21 cellular contexts compared by ENCODE assay signal in the genomic region with DNA sequence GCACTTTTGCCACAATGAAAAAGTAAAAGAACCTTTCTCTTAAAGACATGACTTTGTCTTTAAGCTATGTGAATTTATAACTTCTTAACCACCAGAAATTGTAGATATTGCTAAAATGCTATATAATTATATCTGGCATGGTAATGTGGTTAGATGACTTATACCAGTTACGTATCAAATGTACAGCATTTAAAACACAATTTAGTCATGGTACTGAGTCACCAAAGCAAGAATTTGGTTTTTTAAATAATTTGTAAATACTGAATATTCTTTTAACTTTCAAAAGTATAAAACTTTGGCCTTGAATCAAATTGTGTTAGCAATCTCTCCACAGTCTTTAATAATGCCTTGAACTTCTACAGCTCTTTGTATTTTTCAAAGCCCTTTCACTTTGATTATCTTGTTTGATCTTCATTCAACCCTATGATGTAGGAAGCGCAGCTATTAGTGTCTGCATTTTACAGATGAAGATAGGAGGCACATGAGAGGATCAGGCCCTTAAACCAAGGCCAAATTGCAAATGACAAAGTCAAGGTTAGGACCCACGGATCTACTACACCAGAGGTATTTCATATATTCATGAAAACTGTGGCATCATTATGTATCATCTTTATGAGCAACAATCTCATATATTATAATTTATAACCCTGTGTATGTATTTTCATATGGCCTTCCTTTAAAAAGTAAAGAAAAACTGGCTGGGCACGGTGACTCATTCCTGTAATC. TPM values are rescaled to one million over a fixed set of nuclear protein-coding genes. Genes with fewer than 3 reads are reported as not detected.
A peak's percentile ranks its signal among the peaks of the same experiment; 100 is the strongest.
DNase-seq lines count a peak whose midpoint lies in the region; ATAC-seq and TF ChIP-seq lines count a peak whose summit lies in the region.
"Had no signal": no experiment of that assay in that cellular context is flagged by ENCODE, and none has a peak within 500 bp of the region (broad histone marks: within the 10 kb centered on the region; RNA-seq: fewer than 3 reads in every experiment).

No MANE protein-coding gene starts in this region.

- H3K36me3 ChIP-seq in BE2C = no peaks in the 10 kb centered on the region
- H3K36me3 ChIP-seq in Peyer's patch = no peaks in the 10 kb centered on the region
- H3K36me3 ChIP-seq: BLaER1, esophagus muscularis mucosa, right lobe of liver had no signal

- ATAC-seq in foreskin keratinocyte = peak; percentile 65
- ATAC-seq: activated CD8-positive, alpha-beta T cell treated with anti-CD3 and anti-CD28 coated beads, Interleukin-2, amount 10 ng/mL, durations not matched to agents 7 days and 5 days; right lobe of liver had no signal

- no peak for TF ChIP-seq CTCF in AG09319 (IDR thresholded peaks at IDR 0.05; ENCODE audit: low read depth, low read length)
- TF ChIP-seq CTCF in foreskin keratinocyte (conservative IDR thresholded peaks at IDR 0.05) = no peak
- no peak for TF ChIP-seq CTCF in BE2C (IDR thresholded peaks at IDR 0.05; ENCODE audit: low read depth, low read length)
- TF ChIP-seq CTCF in Peyer's patch (IDR thresholded peaks at IDR 0.05) = no peak

- H3K27ac ChIP-seq in foreskin keratinocyte (peak overlapping the region; percentile 54), Peyer's patch (no peak overlapping the region)
- H3K27ac ChIP-seq: BLaER1, esophagus muscularis mucosa, right lobe of liver had no signal

- TF ChIP-seq POLR2A in Peyer's patch (IDR thresholded peaks at IDR 0.05) = no peak

- H3K9me3 ChIP-seq in BE2C = no peaks in the 10 kb centered on the region
- no peaks in the 10 kb centered on the region for H3K9me3 ChIP-seq in Peyer's patch
- H3K9me3 ChIP-seq: BLaER1, esophagus muscularis mucosa, right lobe of liver had no signal

- DNase-seq in AG09319 (ENCODE audit: extremely low read depth, low read depth) (peak; percentile 48), HS-5 (ENCODE audit: low read depth) (peak; percentile 90), amniotic stem cell (lab: John Stamatoyannopoulos, UW) (peak; percentile 51), foreskin keratinocyte (peak in 1 of 2 donors; percentile 51), BE2C (no peak), NCI-H1417 (lab: John Stamatoyannopoulos, UW) (no peak), NCI-H2081 (lab: John Stamatoyannopoulos, UW) (no peak), Peyer's patch (no peak)
- DNase-seq: activated CD8-positive, alpha-beta T cell treated with anti-CD3 and anti-CD28 coated beads, Interleukin-2, amount 10 ng/mL, durations not matched to agents 7 days and 5 days; dermis blood vessel endothelial cell; GOT3; NCI-H1417 treated with DMSO at 0.1 percent for 48 hours; NCI-H226; right lobe of liver; stimulated activated CD4-positive, alpha-beta T cell treated with anti-CD3 and anti-CD28 coated beads, Interleukin-4, amount 100 ng/mL, for 4 hours had no signal

- H3K27me3 ChIP-seq in foreskin keratinocyte = peaks cover 2% of the 10 kb centered on the region
- H3K27me3 ChIP-seq in BE2C = peaks cover 12% of the 10 kb centered on the region
- H3K27me3 ChIP-seq in Peyer's patch = no peaks in the 10 kb centered on the region
- H3K27me3 ChIP-seq: esophagus muscularis mucosa, right lobe of liver had no signal

- H3K4me1 ChIP-seq in foreskin keratinocyte = peaks cover 13% of the 10 kb centered on the region
- H3K4me1 ChIP-seq in BE2C = no peaks in the 10 kb centered on the region
- peaks cover 0 to 16% (median 0%) of the 10 kb centered on the region in 4 donors for H3K4me1 ChIP-seq in Peyer's patch
- H3K4me1 ChIP-seq: right lobe of liver had no signal

- H3K4me3 ChIP-seq in BE2C (ENCODE audit: low read depth, low read length) = no peak overlapping the region
- H3K4me3 ChIP-seq in Peyer's patch = no peak overlapping the region
- H3K4me3 ChIP-seq: BLaER1, esophagus muscularis mucosa, right lobe of liver had no signal

RNA-seq across cellular contexts. Expression of a gene that starts 4.4 kb away (rescaled TPM):
- 1.2 and 1.3 TPM in 2 replicates for total RNA-seq in foreskin keratinocyte
- polyA plus RNA-seq in foreskin keratinocyte = 0.41 and 0.54 TPM in 2 replicates
- polyA plus RNA-seq in BE2C (2012; ENCODE audit: insufficient read depth, insufficient read length, low read depth) = 0.94 TPM
- 100 to 1,000 TPM in 3 of 4 donors, 10 to 100 TPM in 1; 96.6 to 211 (median 125) TPM for total RNA-seq in Peyer's patch

RNA-seq across cellular contexts. Expression of a gene that starts 39.8 kb away (rescaled TPM):
- total RNA-seq in foreskin keratinocyte (not detected in 2 replicates), Peyer's patch (not detected)
- polyA plus RNA-seq in foreskin keratinocyte = not detected in 2 replicates
- polyA plus RNA-seq in BE2C (2012; ENCODE audit: insufficient read depth, insufficient read length, low read depth) = not detected
- total RNA-seq: activated CD8-positive, alpha-beta T cell treated with anti-CD3 and anti-CD28 coated beads, Interleukin-2, amount 10 ng/mL, durations not matched to agents 7 days and 5 days; activated T-helper 2 cell treated with anti-CD3 and anti-CD28 coated beads, Interferon-gamma antibody, Interleukin-2, Interleukin-4, amounts not matched to agents 10 μg/mL and 5 μg/mL and 100 μg/mL, durations not matched to agents 14 hours and 24 hours and 36 hours; dermis blood vessel endothelial cell; esophagus muscularis mucosa; lung microvascular endothelial cell; neural crest cell; right lobe of liver; ureter had no signal

Comparison
In these comparisons a context has a peak if more than half of its experiments do, and no peak if none do; other contexts are left out.
1. DNase-seq: peak in AG09319 (single experiment), HS-5 (single experiment) and amniotic stem cell (single experiment); none in BE2C (single experiment), NCI-H1417 (0 of 3), NCI-H2081 (0 of 2) and Peyer's patch (0 of 3).
2. RNA of a gene that starts 4.4 kb away (total RNA-seq): 96.6 to 211 TPM in Peyer's patch; 1.2 to 1.3 TPM in foreskin keratinocyte; every median in the first group is over 10 times any median in the second.